ENCODE assay signal across 1 cellular context in the genomic region with DNA sequence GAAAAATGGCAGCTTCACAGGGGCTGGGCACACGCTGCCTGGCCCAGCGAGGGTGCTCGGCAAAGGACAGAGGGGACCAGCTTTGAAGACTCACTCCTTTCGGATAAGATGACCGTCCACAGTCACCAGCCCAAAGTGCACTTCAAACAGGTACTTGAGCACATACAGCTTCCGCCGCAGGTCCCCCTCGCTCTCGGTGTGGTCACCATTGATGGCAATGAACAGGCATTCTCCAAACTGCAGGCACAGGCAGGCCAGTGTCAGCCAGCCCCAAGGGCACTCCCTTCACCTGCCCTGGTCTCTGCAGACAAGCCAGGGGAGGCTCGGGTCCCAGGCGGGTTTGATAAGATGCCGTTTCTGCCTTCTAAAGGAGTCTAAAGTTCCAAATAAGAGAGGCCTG.
TF ChIP-seq lines count a peak whose summit lies in the region.

No MANE protein-coding gene starts in this region.

TF ChIP-seq in endothelial cell of umbilical vein, 7 proteins besides CTCF, POLR2A, EP300 and RAD21:
- TF ChIP-seq FOS (IDR thresholded peaks at IDR 0.05; ENCODE audit: borderline replicate concordance, insufficient read depth, low read length) (no peak), GATA2 (IDR thresholded peaks at IDR 0.05; ENCODE audit: insufficient read depth, insufficient read length, low read depth, low read length) (no peak), MYC (IDR thresholded peaks at IDR 0.05; ENCODE audit: low read depth, low read length) (no peak), JUN (IDR thresholded peaks at IDR 0.05; ENCODE audit: borderline replicate concordance, insufficient read depth, insufficient read length, low read depth) (no peak), POLR2AphosphoS5 (IDR thresholded peaks at IDR 0.05; ENCODE audit: insufficient read depth, low read depth, low read length) (no peak), EZH2 (IDR thresholded peaks at IDR 0.05; ENCODE audit: borderline replicate concordance, low read depth, low read length, severe bottlenecking) (no peak)
- TF ChIP-seq, protein P1, sequence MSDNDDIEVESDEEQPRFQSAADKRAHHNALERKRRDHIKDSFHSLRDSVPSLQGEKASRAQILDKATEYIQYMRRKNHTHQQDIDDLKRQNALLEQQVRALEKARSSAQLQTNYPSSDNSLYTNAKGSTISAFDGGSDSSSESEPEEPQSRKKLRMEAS (IDR thresholded peaks at IDR 0.05; ENCODE audit: insufficient read depth, insufficient read length): no peak
